In genomic region chr10:66837335-66837734, GRCh38 we compare ENCODE assay signal across 21 cellular contexts.
DNase-seq lines count a peak whose midpoint lies in the region; ATAC-seq, FAIRE-seq and TF ChIP-seq lines count a peak whose summit lies in the region.
"Had no signal": no experiment of that assay in that cellular context is flagged by ENCODE, and none has a peak within 500 bp of the region (broad histone marks: within the 10 kb centered on the region; RNA-seq: fewer than 3 reads in every experiment).

No MANE protein-coding gene starts in this region.

- FAIRE-seq in H54 (lab: Jason Lieb, UNC): peak; percentile 79
- no peak for FAIRE-seq in RCC 7860 (lab: Jason Lieb, UNC)
- FAIRE-seq: GM12891, small intestine had no signal

- DNase-seq in H54 (ENCODE audit: insufficient read length, low spot score) (no peak), RCC 7860 (ENCODE audit: low spot score) (peak; percentile 64), fibroblast of the aortic adventitia (ENCODE audit: low read depth) (peak; percentile 48), retinal pigment epithelial cell (ENCODE audit: low read depth) (peak; percentile 81), NCI-H510A (lab: John Stamatoyannopoulos, UW) (no peak)
- DNase-seq: activated CD4-positive, alpha-beta T cell treated with anti-CD3 and anti-CD28 coated beads, Interleukin-2, amount 50 U/mL, for 48 hours; activated effector memory CD4-positive, alpha-beta T cell treated with anti-CD3 and anti-CD28 coated beads, Interleukin-2, amount 50 U/mL, for 16 hours; activated naive CD8-positive, alpha-beta T cell treated with anti-CD3 and anti-CD28 coated beads, Interleukin-2, amount 50 U/mL, for 24 hours; CD8-positive, alpha-beta memory T cell; dermis blood vessel endothelial cell; DMS79; Kasumi-1; NCI-H1930; small intestine; stimulated activated naive B cell treated with anti-CD40 and anti-IgM and Interleukin-4, amounts not matched to agents 10 μg/mL and 1 μg/mL and 100 μg/mL, for 72 hours had no signal

- ATAC-seq in GM21528 (IDR thresholded peaks at IDR 0.05; ENCODE audit: low FRiP score, unreplicated experiment) (no peak), GM21526 (IDR thresholded peaks at IDR 0.05; ENCODE audit: low FRiP score, unreplicated experiment) (no peak)
- ATAC-seq: activated naive CD8-positive, alpha-beta T cell treated with anti-CD3 and anti-CD28 coated beads, Interleukin-2, amount 50 U/mL, for 24 hours; GM23338; stimulated activated naive B cell treated with anti-CD40 and anti-IgM and Interleukin-4, amounts not matched to agents 10 μg/mL and 1 μg/mL and 100 μg/mL, for 72 hours; WTC11 had no signal

- no peak for TF ChIP-seq POLR2A in H54 (IDR thresholded peaks at IDR 0.05; ENCODE audit: low read depth, low read length)

- no peak for TF ChIP-seq CTCF in fibroblast of the aortic adventitia (IDR thresholded peaks at IDR 0.05; ENCODE audit: insufficient read depth, low read length)
- no peak for TF ChIP-seq CTCF in retinal pigment epithelial cell (conservative IDR thresholded peaks at IDR 0.05; ENCODE audit: low read depth, low read length)

- H3K4me3 ChIP-seq in fibroblast of the aortic adventitia (ENCODE audit: low read depth, low read length) (no peak overlapping the region), retinal pigment epithelial cell (ENCODE audit: low read length) (no peak overlapping the region)
- H3K4me3 ChIP-seq: GM23338, prostate gland had no signal

Comparison
In these comparisons a context has a peak if more than half of its experiments do, and no peak if none do; other contexts are left out.
1. DNase-seq: peak in RCC 7860 (single experiment), fibroblast of the aortic adventitia (single experiment) and retinal pigment epithelial cell (single experiment); none in H54 (single experiment) and NCI-H510A (single experiment).